Comparison of ENCODE assay signal across 15 cellular contexts in genomic region chr9:95457769-95458168, GRCh38.
"Had no signal": no experiment of that assay in that cellular context is flagged by ENCODE, and none has a peak within 500 bp of the region (broad histone marks: within the 10 kb centered on the region; RNA-seq: fewer than 3 reads in every experiment).

No MANE protein-coding gene starts in this region.

- H3K4me3 ChIP-seq: left ventricle myocardium inferior, tibial artery had no signal

- H3K9me3 Mint-ChIP-seq: activated naive CD8-positive, alpha-beta T cell treated with anti-CD3 and anti-CD28 coated beads for 36 hours; activated T-cell treated with anti-CD3 and anti-CD28 coated beads, Interleukin-2, amount 50 U/mL, for 24 hours; endodermal cell had no signal

- DNase-seq: activated CD4-positive, alpha-beta T cell treated with anti-CD3 and anti-CD28 coated beads, Interleukin-2, amount 50 U/mL, for 4 hours; activated CD8-positive, alpha-beta memory T cell treated with anti-CD3 and anti-CD28 coated beads, Interleukin-2, amount 10 ng/mL, durations not matched to agents 7 days and 5 days; activated effector memory CD4-positive, alpha-beta T cell treated with Interleukin-2 at 50 U/mL for 16 hours; activated naive CD8-positive, alpha-beta T cell treated with anti-CD3 and anti-CD28 coated beads for 36 hours; activated T-cell treated with anti-CD3 and anti-CD28 coated beads, Interleukin-2, amount 50 U/mL, for 24 hours; aorta; dermis blood vessel endothelial cell; endodermal cell; foreskin keratinocyte; left ventricle myocardium inferior; mesendoderm; Right ventricle myocardium superior; small intestine; T-helper 17 cell; tibial artery had no signal

- H3K27ac Mint-ChIP-seq: activated CD8-positive, alpha-beta memory T cell treated with anti-CD3 and anti-CD28 coated beads, Interleukin-2, amount 10 ng/mL, durations not matched to agents 7 days and 5 days; activated naive CD8-positive, alpha-beta T cell treated with anti-CD3 and anti-CD28 coated beads for 36 hours; activated T-cell treated with anti-CD3 and anti-CD28 coated beads, Interleukin-2, amount 50 U/mL, for 24 hours; endodermal cell; T-helper 17 cell had no signal

- H3K9me3 ChIP-seq: left ventricle myocardium inferior, tibial artery had no signal

- H3K27me3 Mint-ChIP-seq: activated naive CD8-positive, alpha-beta T cell treated with anti-CD3 and anti-CD28 coated beads for 36 hours had no signal

- H3K27me3 ChIP-seq: foreskin keratinocyte, tibial artery had no signal

- H3K27ac ChIP-seq: foreskin keratinocyte, left ventricle myocardium inferior, tibial artery had no signal

- H3K4me3 Mint-ChIP-seq: activated CD8-positive, alpha-beta memory T cell treated with anti-CD3 and anti-CD28 coated beads, Interleukin-2, amount 10 ng/mL, durations not matched to agents 7 days and 5 days; activated naive CD8-positive, alpha-beta T cell treated with anti-CD3 and anti-CD28 coated beads for 36 hours; activated T-cell treated with anti-CD3 and anti-CD28 coated beads, Interleukin-2, amount 50 U/mL, for 24 hours; endodermal cell; T-helper 17 cell had no signal
